9 cellular contexts compared by ENCODE assay signal in the genomic region with DNA sequence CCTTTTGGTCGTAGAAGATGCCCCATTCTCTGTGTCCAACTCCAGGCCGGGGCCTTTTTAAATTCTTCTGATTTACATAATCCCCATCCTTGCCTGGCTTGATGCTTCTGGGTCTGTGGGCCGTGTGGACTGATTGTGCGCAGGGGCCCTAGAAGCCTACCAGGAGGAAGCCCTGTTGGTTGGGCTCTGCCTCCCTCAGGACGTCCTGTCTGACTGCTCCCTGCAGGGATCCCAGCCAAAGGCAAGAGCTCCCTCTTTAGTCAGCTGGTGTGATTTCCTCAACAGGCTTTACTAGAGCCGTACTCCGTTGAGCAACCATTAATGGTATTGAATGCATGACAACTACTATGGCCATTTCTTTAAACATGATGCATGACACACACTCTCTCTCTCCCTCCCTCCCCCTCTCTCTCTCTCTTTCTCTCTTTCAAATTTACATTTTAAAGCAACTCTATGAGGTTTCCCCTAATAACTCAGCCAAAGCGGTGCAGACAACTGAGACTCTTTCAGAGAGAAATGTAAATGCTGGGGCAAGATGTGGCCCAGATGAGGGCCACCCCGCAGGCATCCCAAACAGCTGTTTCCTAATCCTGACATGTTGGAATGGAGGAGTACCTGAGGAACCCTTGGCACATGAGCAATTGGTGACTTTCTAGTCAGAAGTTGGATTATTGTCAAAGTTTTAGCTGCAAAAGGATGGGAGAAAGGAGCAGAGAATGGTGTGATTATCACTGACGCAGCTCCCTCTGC.
DNase-seq lines count a peak whose midpoint lies in the region; ATAC-seq, FAIRE-seq and TF ChIP-seq lines count a peak whose summit lies in the region.
"Had no signal": no experiment of that assay in that cellular context is flagged by ENCODE, and none has a peak within 500 bp of the region (broad histone marks: within the 10 kb centered on the region; RNA-seq: fewer than 3 reads in every experiment).

No MANE protein-coding gene starts in this region.

- DNase-seq in NCI-H524 (lab: John Stamatoyannopoulos, UW) (peak; percentile 41 to 45), NCI-H524 treated with DMSO at 0.1 percent for 48 hours (lab: John Stamatoyannopoulos, UW) (no peak), RPMI8226 (peak; percentile 21), heart left ventricle (peak in 4 of 5 donors; percentile 56 to 80 (median 74)), small intestine (peak; percentile 53), amniotic stem cell (lab: John Stamatoyannopoulos, UW) (no peak), NCI-H2196 (lab: John Stamatoyannopoulos, UW; ENCODE audit: unreplicated experiment) (no peak)

- H3K27me3 ChIP-seq in heart left ventricle (no peaks in the 10 kb centered on the region), small intestine (ENCODE audit: control insufficient read depth in 2 of 2, insufficient read depth in 2 of 2, low read length in 2 of 2) (no peaks in the 10 kb centered on the region)
- H3K27me3 ChIP-seq: neutrophil had no signal

- 43 to 48% (median 44%) methylated on average over 10 of the region's 10 CpGs for WGBS in heart left ventricle, 4 donors
- 60 to 72% (median 71%) methylated on average over 10 of the region's 10 CpGs for WGBS in small intestine, 3 donors

- TF ChIP-seq CTCF in heart left ventricle (IDR thresholded peaks at IDR 0.05), result peak; percentile 21 to 70 (median 48)

- peak; percentile 89 to 92 (median 91) for ATAC-seq in heart left ventricle
- no peak for ATAC-seq in GM21723 (IDR thresholded peaks at IDR 0.05; ENCODE audit: unreplicated experiment)

- no peak for TF ChIP-seq POLR2A in heart left ventricle (IDR thresholded peaks at IDR 0.05)

- H3K36me3 ChIP-seq in heart left ventricle, result peaks cover 0 to 4% (median 0%) of the 10 kb centered on the region in 9 donors
- no peaks in the 10 kb centered on the region for H3K36me3 ChIP-seq in small intestine (ENCODE audit: control insufficient read depth in 2 of 2, insufficient read depth in 2 of 2, low read length in 2 of 2)
- H3K36me3 ChIP-seq: neutrophil had no signal

- FAIRE-seq in small intestine (lab: Jason Lieb, UNC), result no peak

- intact Hi-C loops in heart left ventricle (cut with DNase I), result loop anchor here (1.0 to 10.0 kb wide), 10 partner anchors 109 to 194 kb away; no protein-coding TSS in a partner anchor

- H3K27ac ChIP-seq in heart left ventricle (no peak overlapping the region), small intestine (ENCODE audit: low read depth in 1 of 2, low read length in 1 of 2) (no peak overlapping the region)
- H3K27ac ChIP-seq: neutrophil had no signal

- H3K4me3 ChIP-seq in heart left ventricle (no peak overlapping the region), small intestine (ENCODE audit: low read depth in 1 of 2, low read length in 2 of 2) (no peak overlapping the region)

- H3K9me3 ChIP-seq in heart left ventricle (no peaks in the 10 kb centered on the region), small intestine (ENCODE audit: control insufficient read depth, low read depth) (no peaks in the 10 kb centered on the region)
- H3K9me3 ChIP-seq: neutrophil had no signal

- H3K4me1 ChIP-seq in heart left ventricle (peaks cover 0 to 14% (median 1%) of the 10 kb centered on the region in 12 donors), small intestine (ENCODE audit: control insufficient read depth in 2 of 2, insufficient read depth in 1 of 2, low read depth in 1 of 2, low read length in 1 of 2) (no peaks in the 10 kb centered on the region)

Comparison
In these comparisons a context has a peak if more than half of its experiments do, and no peak if none do; other contexts are left out.
1. DNase-seq: peak in NCI-H524 (2 of 2), RPMI8226 (single experiment), heart left ventricle (4 of 5) and small intestine (single experiment); none in NCI-H524 treated with DMSO at 0.1 percent for 48 hours (single experiment), amniotic stem cell (single experiment) and NCI-H2196 (single experiment).